ENCODE assay signal across 8 cellular contexts in the genomic region with DNA sequence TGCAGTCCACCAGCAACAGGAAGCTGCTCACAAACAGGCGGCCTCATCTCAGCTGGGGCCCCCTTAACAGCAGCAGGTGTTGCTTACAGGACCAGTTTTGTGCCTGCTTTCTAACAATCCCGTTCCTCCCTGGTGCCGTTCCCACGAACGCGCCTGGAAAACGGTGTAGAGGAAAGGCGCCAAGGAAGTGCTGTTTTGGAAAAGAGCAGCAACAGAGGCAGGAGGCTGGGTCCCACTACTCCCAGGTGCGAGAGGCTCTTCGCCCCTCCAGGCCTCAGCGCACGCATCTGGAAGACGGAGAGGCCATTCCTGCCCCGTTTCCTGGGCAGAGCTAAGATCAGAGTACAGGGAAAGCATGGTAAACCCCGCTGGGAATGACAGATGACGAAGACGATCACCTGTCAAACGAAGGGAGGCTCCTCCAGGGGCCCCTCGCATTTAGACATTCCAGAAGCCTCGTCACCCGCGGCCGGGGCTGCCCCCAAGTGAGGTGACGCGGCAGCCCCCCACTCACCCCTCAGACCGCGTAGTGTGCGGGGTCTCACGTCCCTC. TPM values are rescaled to one million over a fixed set of nuclear protein-coding genes. Genes with fewer than 3 reads are reported as not detected.
DNase-seq lines count a peak whose midpoint lies in the region; ATAC-seq, FAIRE-seq and TF ChIP-seq lines count a peak whose summit lies in the region.

No MANE protein-coding gene starts in this region.

- H4K8ac ChIP-seq in H1 (ENCODE audit: extremely low read depth, insufficient read depth, low read length): peak overlapping the region; percentile 91; the same call in 1 of the 2 replicates
- no peak overlapping the region for H4K8ac ChIP-seq in mesendoderm (ENCODE audit: low read depth, low read length)

- H3K9ac ChIP-seq in HUES64 (ENCODE audit: low read depth, low read length) (peak overlapping the region; percentile 74), H1 (replicated peaks in 1 of 4; ENCODE audit: extremely low read depth in 1 of 4, low read depth in 3 of 4, low read length in 3 of 4) (peak overlapping the region in 3 of 4 experiments; percentile 23 to 76 (median 75); a peak in 5 of 7 replicates), mesendoderm (ENCODE audit: low read length) (peak overlapping the region; percentile 78)

- TF ChIP-seq RAD21 in H1 (IDR thresholded peaks at IDR 0.05 in 1 of 2, conservative IDR thresholded peaks at IDR 0.05 in 1 of 2; ENCODE audit: low read depth in 2 of 2, low read length in 2 of 2): no peak

- H3K23ac ChIP-seq in H1 (ENCODE audit: insufficient read length): no peak overlapping the region
- H3K23ac ChIP-seq in mesendoderm (ENCODE audit: low read length): peak overlapping the region; percentile 66

- H3K27me3 ChIP-seq in HUES64 (ENCODE audit: insufficient read depth, low read length) (peaks cover 22% of the 10 kb centered on the region), H1 (replicated peaks in 1 of 4; ENCODE audit: control insufficient read depth in 3 of 4, extremely low read depth in 1 of 4, insufficient read depth in 3 of 4, low read length in 3 of 4) (peaks cover 0 to 4% (median 0%) of the 10 kb centered on the region in 4 experiments; a peak in 2 of 7 replicates), mesendoderm (ENCODE audit: insufficient read depth, low read length, poor library complexity) (no peaks in the 10 kb centered on the region), suprapubic skin (no peaks in the 10 kb centered on the region)

- H2BK120ac ChIP-seq in H1 (replicated peaks; ENCODE audit: low read depth, low read length) (no peak overlapping the region), mesendoderm (ENCODE audit: low read depth, low read length) (no peak overlapping the region)

- H3K27ac ChIP-seq in HUES64 (ENCODE audit: low read depth, low read length) (peak overlapping the region; percentile 68; the same call in 1 of the 2 replicates), H1 (ENCODE audit: low read depth, low read length) (peak overlapping the region; percentile 62; the same call in 1 of the 2 replicates), mesendoderm (ENCODE audit: low read depth, low read length) (peak overlapping the region; percentile 35), suprapubic skin (peak overlapping the region; percentile 92)

- peak; percentile 10 for ATAC-seq in GM19025 (IDR thresholded peaks at IDR 0.05; ENCODE audit: low read depth, unreplicated experiment)

- TF ChIP-seq CTCF in AG10803 (conservative IDR thresholded peaks at IDR 0.05; ENCODE audit: low read length) (no peak), WI38 (IDR thresholded peaks at IDR 0.05; ENCODE audit: low read depth, low read length) (no peak), H1 (IDR thresholded peaks at IDR 0.05; ENCODE audit: control extremely low read depth in 1 of 3, insufficient read depth in 1 of 3, low read depth in 1 of 3, low read length in 3 of 3) (no peak), suprapubic skin (IDR thresholded peaks at IDR 0.05) (no peak)

- TF ChIP-seq EP300 in H1 (IDR thresholded peaks at IDR 0.05; ENCODE audit: borderline replicate concordance in 1 of 2, low read depth in 2 of 2, low read length in 2 of 2) (no peak), suprapubic skin (IDR thresholded peaks at IDR 0.05) (no peak)

- H3K4me1 ChIP-seq in HUES64 (ENCODE audit: insufficient read depth, low read length): peaks cover 11% of the 10 kb centered on the region
- peaks cover 1 to 7% (median 4%) of the 10 kb centered on the region in 4 experiments; a peak in 5 of 7 replicates for H3K4me1 ChIP-seq in H1 (replicated peaks in 1 of 4; ENCODE audit: control insufficient read depth in 3 of 4, insufficient read depth in 4 of 4, low read length in 3 of 4)
- H3K4me1 ChIP-seq in mesendoderm (ENCODE audit: control insufficient read depth, low read depth, low read length): peaks cover 3% of the 10 kb centered on the region
- peaks cover 28% of the 10 kb centered on the region for H3K4me1 ChIP-seq in suprapubic skin

- no peak overlapping the region for H2AK5ac ChIP-seq in H1 (ENCODE audit: low read depth, low read length)
- no peak overlapping the region for H2AK5ac ChIP-seq in mesendoderm (ENCODE audit: low read length)

- H3K4me2 ChIP-seq in H1 (ENCODE audit: insufficient read depth in 1 of 2, low read depth in 2 of 2, low read length in 2 of 2): peak overlapping the region; percentile 93 to 97
- peak overlapping the region; percentile 91 for H3K4me2 ChIP-seq in mesendoderm (ENCODE audit: low read length)

- no peak overlapping the region for H3K4ac ChIP-seq in H1 (replicated peaks; ENCODE audit: insufficient read length, low read depth, low read length)
- H3K4ac ChIP-seq in mesendoderm (ENCODE audit: low read depth, low read length): no peak overlapping the region

- no peak overlapping the region for H3K14ac ChIP-seq in H1 (ENCODE audit: insufficient read length)

- WGBS in HUES64: 2% methylated on average over 29 of the region's 29 CpGs
- 4% methylated on average over 18 of the region's 29 CpGs; no CpG with 5 or more reads in 1 of the 2 experiments for WGBS in H1 (ENCODE audit: extremely low coverage in 1 of 2, insufficient coverage in 1 of 2, insufficient read length in 1 of 2, insufficient replicate concordance in 2 of 2, low coverage in 1 of 2, low lambda C conversion rate in 2 of 2, missing lambda C conversion rate in 1 of 2), 2 experiments
- no CpG with 5 or more reads among the region's 29 CpGs for WGBS in mesendoderm (ENCODE audit: extremely low coverage, insufficient coverage, low lambda C conversion rate)
- WGBS in suprapubic skin: 2% methylated on average over 9 of the region's 29 CpGs

- TF ChIP-seq POLR2A in H1 (IDR thresholded peaks at IDR 0.05; ENCODE audit: control extremely low read depth in 1 of 2, low read depth in 2 of 2, low read length in 2 of 2) (no peak; a peak in 1 of 3 replicates), suprapubic skin (IDR thresholded peaks at IDR 0.05) (no peak)

- H4K5ac ChIP-seq in H1 (ENCODE audit: insufficient read length, low read depth, low read length) (no peak overlapping the region), mesendoderm (ENCODE audit: low read length) (no peak overlapping the region)

- peak overlapping the region; percentile 33 for H3K56ac ChIP-seq in H1 (replicated peaks; ENCODE audit: insufficient read length, low read depth, low read length)
- peak overlapping the region; percentile 95 for H3K56ac ChIP-seq in mesendoderm (ENCODE audit: low read length)

- CTCF ChIA-PET in H1 (lab: Charles Lee; ENCODE audit: partially characterized antibody): interaction anchor here (1.3 to 1.6 kb wide), 2 partner anchors 38 to 70 kb away, joined by 3 to 4 read pairs; no protein-coding TSS in a partner anchor

- no peaks in the 10 kb centered on the region; the same call in 1 of the 2 replicates for H3K9me3 ChIP-seq in HUES64 (ENCODE audit: insufficient read depth, low read depth, low read length)
- H3K9me3 ChIP-seq in H1 (ENCODE audit: insufficient read depth in 2 of 2, low read depth in 1 of 2, low read length in 1 of 2): peaks cover under 1 to 3% of the 10 kb centered on the region in 2 experiments; a peak in 2 of 4 replicates
- no peaks in the 10 kb centered on the region for H3K9me3 ChIP-seq in suprapubic skin

- H2BK5ac ChIP-seq in H1 (ENCODE audit: low read depth, low read length): 0 out of 2 replicates have a peak overlapping the region, but pooled peaks have one; percentile 62
- H2BK5ac ChIP-seq in mesendoderm (ENCODE audit: low read length): no peak overlapping the region

- FAIRE-seq in H1 (lab: Jason Lieb, UNC): no peak

- no peak overlapping the region for H2BK15ac ChIP-seq in H1 (ENCODE audit: low read length)
- no peak overlapping the region for H2BK15ac ChIP-seq in mesendoderm (replicated peaks; ENCODE audit: low read depth)

- no peak overlapping the region for H2BK12ac ChIP-seq in H1 (ENCODE audit: low read depth, low read length)

- 0 out of 2 replicates have a peak overlapping the region, but pooled peaks have one; percentile 52 for H3K18ac ChIP-seq in H1 (ENCODE audit: extremely low read depth, low read length)
- peak overlapping the region; percentile 44 for H3K18ac ChIP-seq in mesendoderm (ENCODE audit: low read length)

- peak overlapping the region; percentile 5; the same call in 1 of the 2 replicates for H2AFZ ChIP-seq in H1 (ENCODE audit: low read length)

- no peaks in the 10 kb centered on the region for H3K36me3 ChIP-seq in HUES64 (ENCODE audit: insufficient read depth, low read length)
- no peaks in the 10 kb centered on the region for H3K36me3 ChIP-seq in H1 (ENCODE audit: control insufficient read depth in 2 of 4, insufficient read depth in 4 of 4, low read length in 3 of 4)
- H3K36me3 ChIP-seq in mesendoderm (ENCODE audit: control insufficient read depth, insufficient read depth, low read length): no peaks in the 10 kb centered on the region
- H3K36me3 ChIP-seq in suprapubic skin: no peaks in the 10 kb centered on the region

- POLR2A ChIA-PET in H1 (lab: Charles Lee; ENCODE audit: partially characterized antibody): interaction anchor here (1.1 to 1.6 kb wide), 3 partner anchors 15 to 255 kb away, joined by 3 to 7 read pairs (median 4); no protein-coding TSS in a partner anchor

- H2BK20ac ChIP-seq in H1 (ENCODE audit: low read length): no peak overlapping the region

- H3K79me1 ChIP-seq in H1 (ENCODE audit: low read depth, low read length) (no peaks in the 10 kb centered on the region), mesendoderm (ENCODE audit: low read length) (no peaks in the 10 kb centered on the region)

- DNase-seq in AG10803 (ENCODE audit: low read depth): no peak
- no peak for DNase-seq in H1 (ENCODE audit: low read depth in 1 of 2, low spot score in 2 of 2)
- DNase-seq in mesendoderm: peak; percentile 73
- peak in 1 of 2 donors; percentile 67 for DNase-seq in suprapubic skin (ENCODE audit: low spot score in 2 of 2)
- no peak for DNase-seq in NCI-H1694 treated with DMSO at 0.1 percent for 48 hours (lab: John Stamatoyannopoulos, UW)

- H3K4me3 ChIP-seq in AG10803 (ENCODE audit: low read length) (peak overlapping the region; percentile 82), HUES64 (ENCODE audit: low read length) (peak overlapping the region; percentile 74), WI38 (ENCODE audit: low read depth, low read length) (peak overlapping the region; percentile 82), H1 (ENCODE audit: extremely low read depth in 1 of 4, insufficient read depth in 2 of 4, low read depth in 3 of 4, low read length in 4 of 4) (peak overlapping the region; percentile 54 to 71 (median 63)), mesendoderm (ENCODE audit: low read length) (peak overlapping the region; percentile 68), suprapubic skin (peak overlapping the region; percentile 90)

- H4K91ac ChIP-seq in H1 (replicated peaks; ENCODE audit: insufficient read length, low read length): peak overlapping the region; percentile 16

- H3K79me2 ChIP-seq in H1 (ENCODE audit: control insufficient read depth in 1 of 2, insufficient read depth in 2 of 2, low read length in 2 of 2): no peaks in the 10 kb centered on the region
- H3K79me2 ChIP-seq in mesendoderm (ENCODE audit: control insufficient read depth, insufficient read depth, low read length): no peaks in the 10 kb centered on the region

- no peaks in the 10 kb centered on the region for H4K20me1 ChIP-seq in H1 (replicated peaks in 1 of 2; ENCODE audit: control insufficient read depth in 1 of 2, insufficient read depth in 2 of 2, low read length in 2 of 2)

- H3K23me2 ChIP-seq in H1 (ENCODE audit: low read depth, low read length): peaks cover 7% of the 10 kb centered on the region

RNA-seq across cellular contexts. Expression of a gene that starts 0.6 kb away (rescaled TPM):
- 5.9 TPM for polyA plus RNA-seq in HUES64 (2013, experiment 1 of 2)
- 7.1 TPM for polyA plus RNA-seq in HUES64 (2013, experiment 2 of 2)
- total RNA-seq in H1 (2021; fragmentation: NEBNext Ultra II Directional; extraction: Animal tissue kit (Norgen Biotek cat#: 25700)): 6.8 and 6.9 TPM in 2 replicates
- 1.4 and 1.6 TPM in 2 replicates for polyA plus RNA-seq in H1 (2011; rRNA removed)
- polyA plus RNA-seq in H1 (2011; cell fraction: cytosol; rRNA removed): 1.9 TPM
- polyA plus RNA-seq in H1 (2011; cell fraction: nucleus; rRNA removed): 2.8 TPM
- 2.9 to 3.5 TPM (median 3.4 TPM) in 4 replicates for polyA plus RNA-seq in H1 (2012, experiment 1 of 2)
- 0.29 TPM for polyA plus RNA-seq in H1 (2012, experiment 2 of 2)
- polyA plus RNA-seq in H1 (2013, experiment 1 of 2): 3.9 TPM
- 4.4 TPM for polyA plus RNA-seq in H1 (2013, experiment 2 of 2)
- 2.3 and 4.5 TPM in 2 replicates for polyA minus RNA-seq in H1 (2011; rRNA and poly(A)+ RNA removed)
- polyA minus RNA-seq in H1 (2011; cell fraction: cytosol; rRNA and poly(A)+ RNA removed): 3.1 TPM
- 18.2 TPM for polyA minus RNA-seq in H1 (2011; cell fraction: nucleus; rRNA and poly(A)+ RNA removed)
- polyA plus RNA-seq in mesendoderm (2013, experiment 1 of 2): 2.1 TPM
- 2.5 TPM for polyA plus RNA-seq in mesendoderm (2013, experiment 2 of 2)
- total RNA-seq in suprapubic skin: 10 to 100 TPM; 26.3 to 61.4 (median 37.3) TPM

RNA-seq across cellular contexts. Expression of a gene that starts 27.0 kb away (rescaled TPM):
- polyA plus RNA-seq in HUES64 (2013, experiment 1 of 2): 174 TPM
- polyA plus RNA-seq in HUES64 (2013, experiment 2 of 2): 178 TPM
- total RNA-seq in H1 (2021; fragmentation: NEBNext Ultra II Directional; extraction: Animal tissue kit (Norgen Biotek cat#: 25700)): 125 and 137 TPM in 2 replicates
- polyA plus RNA-seq in H1 (2011; rRNA removed): 33.3 and 65.6 TPM in 2 replicates
- polyA plus RNA-seq in H1 (2011; cell fraction: cytosol; rRNA removed): 110 TPM
- 51.3 TPM for polyA plus RNA-seq in H1 (2011; cell fraction: nucleus; rRNA removed)
- polyA plus RNA-seq in H1 (2012, experiment 1 of 2): 66.7 to 117 TPM (median 84.6 TPM) in 4 replicates
- polyA plus RNA-seq in H1 (2012, experiment 2 of 2): 38.3 TPM
- polyA plus RNA-seq in H1 (2013, experiment 1 of 2): 154 TPM
- 174 TPM for polyA plus RNA-seq in H1 (2013, experiment 2 of 2)
- 19.2 and 31.9 TPM in 2 replicates for polyA minus RNA-seq in H1 (2011; rRNA and poly(A)+ RNA removed)
- 39.9 TPM for polyA minus RNA-seq in H1 (2011; cell fraction: cytosol; rRNA and poly(A)+ RNA removed)
- 29.9 TPM for polyA minus RNA-seq in H1 (2011; cell fraction: nucleus; rRNA and poly(A)+ RNA removed)
- polyA plus RNA-seq in mesendoderm (2013, experiment 1 of 2): 122 TPM
- polyA plus RNA-seq in mesendoderm (2013, experiment 2 of 2): 122 TPM
- 10 to 100 TPM; 18.3 to 33.1 (median 23.6) TPM for total RNA-seq in suprapubic skin

Comparison
In these comparisons a context has a peak if more than half of its experiments do, and no peak if none do; other contexts are left out.
1. H3K27ac ChIP-seq: peak in every context shown above with its lines; median percentile 92 in suprapubic skin; 68 in HUES64; 62 in H1; 35 in mesendoderm.